ENCODE assay signal across 15 cellular contexts in the genomic region with DNA sequence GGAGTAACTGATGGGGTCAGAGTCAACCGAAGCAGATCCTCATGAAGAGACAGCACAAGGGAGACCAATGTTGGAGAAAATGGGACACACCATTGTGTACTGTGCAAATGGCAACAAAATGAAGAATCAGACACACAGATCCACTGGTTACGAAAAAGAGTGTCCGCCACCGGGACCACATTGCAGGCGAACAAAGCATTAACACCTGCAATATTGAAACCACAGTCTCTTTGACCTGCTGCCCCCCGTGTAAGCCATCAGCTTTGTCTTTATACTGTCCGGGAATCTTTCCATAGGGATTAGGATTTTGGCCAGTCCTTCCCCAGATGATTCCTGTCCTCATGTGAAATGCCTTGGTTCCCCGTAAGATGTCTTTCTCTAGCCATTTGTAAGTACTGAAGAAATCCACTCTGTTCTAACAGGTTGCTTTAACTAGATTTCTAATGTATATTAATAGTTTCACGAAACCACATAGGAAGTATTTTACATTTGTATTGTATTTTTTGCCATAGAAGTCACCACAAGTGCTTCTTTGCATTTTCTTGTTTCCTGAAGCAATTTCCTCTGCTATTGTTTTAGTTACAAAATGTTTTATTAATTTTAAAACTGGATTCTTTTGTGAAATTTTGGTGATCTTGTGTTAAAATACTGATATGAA.
DNase-seq lines count a peak whose midpoint lies in the region; ATAC-seq, FAIRE-seq and TF ChIP-seq lines count a peak whose summit lies in the region.
"Had no signal": no experiment of that assay in that cellular context is flagged by ENCODE, and none has a peak within 500 bp of the region (broad histone marks: within the 10 kb centered on the region; RNA-seq: fewer than 3 reads in every experiment).

No MANE protein-coding gene starts in this region.

- H3K23ac ChIP-seq in H1 (ENCODE audit: insufficient read length), result no peak overlapping the region

- TF ChIP-seq RAD21 in H1 (IDR thresholded peaks at IDR 0.05 in 1 of 2, conservative IDR thresholded peaks at IDR 0.05 in 1 of 2; ENCODE audit: low read depth in 2 of 2, low read length in 2 of 2), result no peak

- H3K27ac ChIP-seq in H1 (ENCODE audit: low read depth, low read length), result peak overlapping the region; percentile 57; the same call in 1 of the 2 replicates
- H3K27ac ChIP-seq: epithelial cell of prostate had no signal

- H3K56ac ChIP-seq in H1 (replicated peaks; ENCODE audit: insufficient read length, low read depth, low read length), result peak overlapping the region; percentile 17

- no peaks in the 10 kb centered on the region for H3K23me2 ChIP-seq in H1 (ENCODE audit: low read depth, low read length)

- peak; percentile 75 for ATAC-seq in GM18861 (IDR thresholded peaks at IDR 0.05; ENCODE audit: unreplicated experiment)
- peak; percentile 75 for ATAC-seq in GM21526 (IDR thresholded peaks at IDR 0.05; ENCODE audit: low FRiP score, unreplicated experiment)
- ATAC-seq in HG03045 (IDR thresholded peaks at IDR 0.05; ENCODE audit: unreplicated experiment), result peak; percentile 65
- ATAC-seq: SK-N-SH treated with all-trans-retinoic acid at 6 μM for 48 hours had no signal

- H3K36me3 ChIP-seq in H1 (ENCODE audit: control insufficient read depth in 2 of 4, insufficient read depth in 4 of 4, low read length in 3 of 4), result peaks cover 0 to 4% (median 1%) of the 10 kb centered on the region in 4 experiments; a peak in 2 of 8 replicates

- no peak overlapping the region for H2BK120ac ChIP-seq in H1 (replicated peaks; ENCODE audit: low read depth, low read length)

- H3K9ac ChIP-seq in H1 (replicated peaks in 1 of 4; ENCODE audit: extremely low read depth in 1 of 4, low read depth in 3 of 4, low read length in 3 of 4), result no peak overlapping the region

- no peaks in the 10 kb centered on the region for H3K79me1 ChIP-seq in H1 (ENCODE audit: low read depth, low read length)

- no peak for TF ChIP-seq CTCF in H1 (IDR thresholded peaks at IDR 0.05; ENCODE audit: control extremely low read depth in 1 of 3, insufficient read depth in 1 of 3, low read depth in 1 of 3, low read length in 3 of 3)

- no peaks in the 10 kb centered on the region; a peak in 1 of 7 replicates for H3K4me1 ChIP-seq in H1 (replicated peaks in 1 of 4; ENCODE audit: control insufficient read depth in 3 of 4, insufficient read depth in 4 of 4, low read length in 3 of 4)

- no peak overlapping the region for H4K5ac ChIP-seq in H1 (ENCODE audit: insufficient read length, low read depth, low read length)

- H2BK12ac ChIP-seq in H1 (ENCODE audit: low read depth, low read length), result peak overlapping the region; percentile 33; the same call in 1 of the 2 replicates

- H2BK15ac ChIP-seq in H1 (ENCODE audit: low read length), result no peak overlapping the region

- FAIRE-seq in H1 (lab: Jason Lieb, UNC), result no peak

- 88% methylated on average over 9 of the region's 9 CpGs; no CpG with 5 or more reads in 1 of the 2 experiments for WGBS in H1 (ENCODE audit: extremely low coverage in 1 of 2, insufficient coverage in 1 of 2, insufficient read length in 1 of 2, insufficient replicate concordance in 2 of 2, low coverage in 1 of 2, low lambda C conversion rate in 2 of 2, missing lambda C conversion rate in 1 of 2), 2 experiments

- H3K27me3 ChIP-seq in H1 (replicated peaks in 1 of 4; ENCODE audit: control insufficient read depth in 3 of 4, extremely low read depth in 1 of 4, insufficient read depth in 3 of 4, low read length in 3 of 4), result peaks cover 0 to 8% (median 5%) of the 10 kb centered on the region in 4 experiments; a peak in 5 of 7 replicates

- H3K9me3 ChIP-seq in H1 (ENCODE audit: insufficient read depth in 2 of 2, low read depth in 1 of 2, low read length in 1 of 2), result peaks cover 20 to 26% of the 10 kb centered on the region in 2 experiments

- no peak overlapping the region for H4K8ac ChIP-seq in H1 (ENCODE audit: extremely low read depth, insufficient read depth, low read length)

- peak overlapping the region in 1 of 4 experiments; percentile 16; a peak in 1 of 8 replicates for H3K4me3 ChIP-seq in H1 (ENCODE audit: extremely low read depth in 1 of 4, insufficient read depth in 2 of 4, low read depth in 3 of 4, low read length in 4 of 4)
- H3K4me3 ChIP-seq: lung had no signal

- DNase-seq in H1 (ENCODE audit: low read depth in 1 of 2, low spot score in 2 of 2), result no peak
- no peak for DNase-seq in stimulated activated CD4-positive, alpha-beta T cell treated with anti-CD3 and anti-CD28 coated beads, Interleukin-12 subunit alpha, Interleukin-12 subunit beta, amount 100 ng/mL, for 4 hours
- DNase-seq in GM19240 (ENCODE audit: insufficient read length, low spot score), result no peak
- no peak for DNase-seq in DMS 273 (lab: John Stamatoyannopoulos, UW; ENCODE audit: unreplicated experiment)
- no peak for DNase-seq in NCI-H748 treated with DMSO at 0.1 percent for 48 hours (lab: John Stamatoyannopoulos, UW)
- DNase-seq: activated CD4-positive, alpha-beta T cell treated with anti-CD3 and anti-CD28 coated beads for 4 hours; activated effector memory CD4-positive, alpha-beta T cell treated with Interleukin-2 at 50 U/mL for 16 hours; occipital lobe; stimulated activated CD4-positive, alpha-beta T cell treated with anti-CD3 and anti-CD28 coated beads, Interleukin-15, amount 100 ng/mL, for 24 hours had no signal

- H4K20me1 ChIP-seq in H1 (replicated peaks in 1 of 2; ENCODE audit: control insufficient read depth in 1 of 2, insufficient read depth in 2 of 2, low read length in 2 of 2), result no peaks in the 10 kb centered on the region

- CTCF ChIA-PET in H1 (lab: Charles Lee; ENCODE audit: partially characterized antibody), result no interaction called here

- no peak overlapping the region for H3K4ac ChIP-seq in H1 (replicated peaks; ENCODE audit: insufficient read length, low read depth, low read length)

- H2AFZ ChIP-seq in H1 (ENCODE audit: low read length), result no peak overlapping the region

- peak overlapping the region; percentile 90 for H2AK5ac ChIP-seq in H1 (ENCODE audit: low read depth, low read length)

- H2BK20ac ChIP-seq in H1 (ENCODE audit: low read length), result no peak overlapping the region

- no peak overlapping the region for H3K18ac ChIP-seq in H1 (ENCODE audit: extremely low read depth, low read length)

- TF ChIP-seq POLR2A in H1 (IDR thresholded peaks at IDR 0.05; ENCODE audit: control extremely low read depth in 1 of 2, low read depth in 2 of 2, low read length in 2 of 2), result no peak

- H3K79me2 ChIP-seq in H1 (ENCODE audit: control insufficient read depth in 1 of 2, insufficient read depth in 2 of 2, low read length in 2 of 2), result no peaks in the 10 kb centered on the region

- POLR2A ChIA-PET in H1 (lab: Charles Lee; ENCODE audit: partially characterized antibody), result no interaction called here

- peak overlapping the region; percentile 78; the same call in 1 of the 2 replicates for H2BK5ac ChIP-seq in H1 (ENCODE audit: low read depth, low read length)

- H3K4me2 ChIP-seq in H1 (ENCODE audit: insufficient read depth in 1 of 2, low read depth in 2 of 2, low read length in 2 of 2), result no peak overlapping the region

- peak overlapping the region; percentile 35 for H4K91ac ChIP-seq in H1 (replicated peaks; ENCODE audit: insufficient read length, low read length)

- TF ChIP-seq EP300 in H1 (IDR thresholded peaks at IDR 0.05; ENCODE audit: borderline replicate concordance in 1 of 2, low read depth in 2 of 2, low read length in 2 of 2), result no peak

- H3K14ac ChIP-seq in H1 (ENCODE audit: insufficient read length), result no peak overlapping the region

TF ChIP-seq in H1, 55 proteins besides CTCF, POLR2A, EP300 and RAD21:
- TF ChIP-seq GABPA (IDR thresholded peaks at IDR 0.05; ENCODE audit: borderline replicate concordance, insufficient read depth, low read length) (no peak), TBP (IDR thresholded peaks at IDR 0.05; ENCODE audit: low read depth, low read length) (no peak), NRF1 (IDR thresholded peaks at IDR 0.05; ENCODE audit: low read depth, low read length) (no peak), TAF7 (optimal IDR thresholded peaks at IDR 0.05; ENCODE audit: borderline replicate concordance, low read depth, low read length) (no peak), JUN (IDR thresholded peaks at IDR 0.05; ENCODE audit: low read depth, low read length) (no peak), EZH2 (IDR thresholded peaks at IDR 0.05; ENCODE audit: low read depth, low read length, severe bottlenecking) (no peak), FOSL1 (IDR thresholded peaks at IDR 0.05; ENCODE audit: insufficient read depth, low read depth, low read length) (no peak), SIRT6 (IDR thresholded peaks at IDR 0.05; ENCODE audit: low read length) (no peak), SRF (IDR thresholded peaks at IDR 0.05; ENCODE audit: low read depth, low read length) (no peak), ASH2L (IDR thresholded peaks at IDR 0.05; ENCODE audit: low read length) (no peak), YY1 (IDR thresholded peaks at IDR 0.05; ENCODE audit: low read depth, low read length) (no peak), SUZ12 (IDR thresholded peaks at IDR 0.05; ENCODE audit: low read length) (no peak), CTBP2 (IDR thresholded peaks at IDR 0.05; ENCODE audit: borderline replicate concordance, insufficient read depth, insufficient read length, low read length) (no peak), GTF2F1 (IDR thresholded peaks at IDR 0.05; ENCODE audit: borderline replicate concordance, low read depth, low read length) (no peak)
TF ChIP-seq in H1: peak in this region for 0.
